Comparison of ENCODE assay signal across 17 cellular contexts in genomic region chr11:46133119-46133518, GRCh38. TPM values are rescaled to one million over a fixed set of nuclear protein-coding genes. Genes with fewer than 3 reads are reported as not detected.
DNase-seq lines count a peak whose midpoint lies in the region; ATAC-seq and TF ChIP-seq lines count a peak whose summit lies in the region.
"Had no signal": no experiment of that assay in that cellular context is flagged by ENCODE, and none has a peak within 500 bp of the region (broad histone marks: within the 10 kb centered on the region; RNA-seq: fewer than 3 reads in every experiment).

No MANE protein-coding gene starts in this region.

- no peak for TF ChIP-seq CTCF in VCaP (conservative IDR thresholded peaks at IDR 0.05)
- no peak for TF ChIP-seq CTCF in stomach (IDR thresholded peaks at IDR 0.05)

- no peaks in the 10 kb centered on the region for H3K36me3 ChIP-seq in stomach
- H3K36me3 ChIP-seq: BE2C had no signal

- H3K27ac ChIP-seq in VCaP (0 out of 2 replicates have a peak overlapping the region, but pooled peaks have one; percentile 13), stomach (peak overlapping the region in 1 of 5 donors; percentile 42)
- H3K27ac ChIP-seq: C4-2B, GM23248 had no signal

- no peaks in the 10 kb centered on the region for H3K4me1 Mint-ChIP-seq in stimulated activated naive CD8-positive, alpha-beta T cell treated with anti-CD3 and anti-CD28 coated beads, Interleukin-15, amount 100 ng/mL, for 72 hours

- H3K27ac Mint-ChIP-seq in stimulated activated naive CD8-positive, alpha-beta T cell treated with anti-CD3 and anti-CD28 coated beads, Interleukin-15, amount 100 ng/mL, for 72 hours = no peak overlapping the region
- H3K27ac Mint-ChIP-seq: CD8-positive, alpha-beta T cell had no signal

- 18 to 43% (median 25%) methylated on average over 3 of the region's 3 CpGs for WGBS in stomach, 5 donors

- no peaks in the 10 kb centered on the region for H3K27me3 ChIP-seq in stomach
- H3K27me3 ChIP-seq: BE2C had no signal

- H3K9me3 ChIP-seq in stomach = no peaks in the 10 kb centered on the region
- H3K9me3 ChIP-seq: BE2C had no signal

- intact Hi-C loops in Right ventricle myocardium superior (cut with DNase I) (no loop called here), cardiac septum (cut with DNase I) (no loop called here), left ventricle myocardium superior (cut with micrococcal nuclease) (no loop called here), stomach (cut with DNase I; ENCODE audit: low total_unique reads) (no loop called here)

- no peaks in the 10 kb centered on the region for H3K27me3 Mint-ChIP-seq in stimulated activated naive CD8-positive, alpha-beta T cell treated with anti-CD3 and anti-CD28 coated beads, Interleukin-15, amount 100 ng/mL, for 72 hours

- ATAC-seq in Right ventricle myocardium superior (ENCODE audit: poor library complexity) (peak; percentile 71), left ventricle myocardium superior (peak; percentile 74)
- ATAC-seq in stimulated activated naive CD8-positive, alpha-beta T cell treated with anti-CD3 and anti-CD28 coated beads, Interleukin-15, amount 100 ng/mL, for 72 hours = no peak
- ATAC-seq: CD8-positive, alpha-beta T cell; HCT116; HepG2 had no signal

- H3K9me3 Mint-ChIP-seq in stimulated activated naive CD8-positive, alpha-beta T cell treated with anti-CD3 and anti-CD28 coated beads, Interleukin-15, amount 100 ng/mL, for 72 hours = no peaks in the 10 kb centered on the region
- H3K9me3 Mint-ChIP-seq: CD8-positive, alpha-beta T cell had no signal

- DNase-seq in Right ventricle myocardium superior = no peak
- no peak for DNase-seq in cardiac septum (ENCODE audit: low spot score)
- no peak for DNase-seq in left ventricle myocardium superior
- DNase-seq in stomach = peak; percentile 83
- DNase-seq in activated gamma-delta T cell (lab: John Stamatoyannopoulos, UW) = no peak
- DNase-seq in A172 (ENCODE audit: low spot score) = no peak
- DNase-seq in stimulated activated naive CD8-positive, alpha-beta T cell treated with anti-CD3 and anti-CD28 coated beads, Interleukin-15, amount 100 ng/mL, for 72 hours = no peak
- DNase-seq: BE2C; CD8-positive, alpha-beta T cell; COR-L47; DMS53; GF-D8; GM23248 had no signal

- no peak overlapping the region for H3K4me3 Mint-ChIP-seq in stimulated activated naive CD8-positive, alpha-beta T cell treated with anti-CD3 and anti-CD28 coated beads, Interleukin-15, amount 100 ng/mL, for 72 hours
- H3K4me3 Mint-ChIP-seq: CD8-positive, alpha-beta T cell had no signal

- TF ChIP-seq EP300 in stomach (IDR thresholded peaks at IDR 0.05) = no peak

- no peak for TF ChIP-seq POLR2A in stomach (IDR thresholded peaks at IDR 0.05)

- H3K4me1 ChIP-seq in stomach = peaks cover 0 to 4% (median 3%) of the 10 kb centered on the region in 4 donors
- H3K4me1 ChIP-seq: BE2C had no signal

- H3K4me3 ChIP-seq in stomach = no peak overlapping the region
- H3K4me3 ChIP-seq: GM23248 had no signal

RNA-seq across cellular contexts. Expression of gene PHF21A, which starts 11.9 kb away (rescaled TPM):
- total RNA-seq in Right ventricle myocardium superior (36.6 TPM), cardiac septum (43.8 TPM), left ventricle myocardium superior (36.2 TPM), stomach (10 to 100 TPM in 4 of 5 donors, 1 to 10 TPM in 1; 6.1 to 67.0 (median 22.2) TPM)
- polyA plus RNA-seq in stomach = 10 to 100 TPM; 10.1 to 15.1 (median 11.9) TPM
- total RNA-seq in A172 (2014; rRNA removed; shearing (Covaris generic)) = 17.4 and 24.6 TPM in 2 replicates
